In the genomic region with DNA sequence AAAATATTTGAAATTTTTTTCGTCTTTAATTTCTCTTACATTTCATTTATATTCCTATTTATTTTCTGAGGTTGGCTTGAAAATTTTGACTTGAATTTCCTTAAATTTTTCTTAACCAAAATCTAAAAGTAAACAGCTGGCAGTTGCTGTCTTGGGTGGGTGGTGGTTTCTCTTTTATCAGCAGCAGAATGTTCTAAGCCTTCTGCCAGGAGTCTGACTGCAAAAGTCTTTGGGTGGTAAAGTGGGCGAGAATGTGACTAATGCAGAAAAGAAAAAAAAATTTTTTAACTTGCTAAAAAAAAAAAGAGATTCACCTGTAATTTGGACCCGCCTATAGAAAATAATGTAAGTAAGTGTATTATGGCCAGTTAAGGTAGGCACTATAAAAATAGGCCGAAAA, we compare ENCODE assay signal across 11 cellular contexts. TPM values are rescaled to one million over a fixed set of nuclear protein-coding genes. Genes with fewer than 3 reads are reported as not detected.
DNase-seq lines count a peak whose midpoint lies in the region; ATAC-seq, FAIRE-seq and TF ChIP-seq lines count a peak whose summit lies in the region.
"Had no signal": no experiment of that assay in that cellular context is flagged by ENCODE, and none has a peak within 500 bp of the region (broad histone marks: within the 10 kb centered on the region; RNA-seq: fewer than 3 reads in every experiment).

No MANE protein-coding gene starts in this region.

- CTCF ChIA-PET in MCF 10A (lab: Yijun Ruan, JAX) (interaction anchor here (0.7 kb wide), 2 partner anchors 12 to 16 kb away, joined by 4 read pairs; no protein-coding TSS in a partner anchor), endothelial cell of umbilical vein (lab: Charles Lee) (interaction anchor here (0.6 kb wide), 1 partner anchor 70 kb away, joined by 3 read pairs; no protein-coding TSS in a partner anchor)
- CTCF ChIA-PET in activated CD4-positive, alpha-beta memory T cell treated with anti-CD3 and anti-CD28 coated beads, Interleukin-2, amount 10 ng/mL, durations not matched to agents 7 days and 5 days (lab: Charles Lee), result interaction anchor here (1.5 kb wide), 1 partner anchor 73 kb away, joined by 4 read pairs; a partner anchor contains a TSS

- H3K9ac ChIP-seq in endothelial cell of umbilical vein (replicated peaks; ENCODE audit: extremely low read depth, insufficient read depth, low read length), result peak overlapping the region; percentile 40
- peak overlapping the region in 3 of 5 donors; percentile 10 to 32 (median 30) for H3K9ac ChIP-seq in subcutaneous abdominal adipose tissue (ENCODE audit: low read length in 5 of 5)

- dilution Hi-C loops in endothelial cell of umbilical vein (cut with MboI; ENCODE audit: extremely low pct_ligation_motif_present, low sequenced_read_pairs), result no loop called here

- no TSS peak for BruUV-seq in MCF 10A (replicated peaks; lab: Mats Ljungman, UMichigan)
- no TSS peak for BruUV-seq in endothelial cell of umbilical vein (replicated peaks; lab: Mats Ljungman, UMichigan)

- POLR2A ChIA-PET in MCF 10A (lab: Yijun Ruan, JAX), result interaction anchor here (0.6 to 3.5 kb wide), 5 partner anchors 11 to 81 kb away, joined by 3 to 25 read pairs (median 6); a partner anchor contains a TSS
- POLR2A ChIA-PET in activated CD4-positive, alpha-beta memory T cell treated with anti-CD3 and anti-CD28 coated beads, Interleukin-2, amount 10 ng/mL, durations not matched to agents 7 days and 5 days (lab: Charles Lee), result interaction anchor here (1.0 to 2.6 kb wide), 6 partner anchors 11 to 108 kb away, joined by 3 to 19 read pairs (median 3); a partner anchor contains a TSS
- POLR2A ChIA-PET in endothelial cell of umbilical vein (lab: Charles Lee), result no interaction called here

- H3K4me1 Mint-ChIP-seq in MCF 10A (ENCODE audit: insufficient read depth, unreplicated experiment), result peaks cover 25% of the 10 kb centered on the region
- H3K4me1 Mint-ChIP-seq in activated CD4-positive, alpha-beta memory T cell treated with anti-CD3 and anti-CD28 coated beads, Interleukin-2, amount 10 ng/mL, durations not matched to agents 7 days and 5 days, result peaks cover 42% of the 10 kb centered on the region

- peak overlapping the region; percentile 91 for H3K4me3 Mint-ChIP-seq in MCF 10A (ENCODE audit: unreplicated experiment)
- H3K4me3 Mint-ChIP-seq in activated CD4-positive, alpha-beta memory T cell treated with anti-CD3 and anti-CD28 coated beads, Interleukin-2, amount 10 ng/mL, durations not matched to agents 7 days and 5 days, result peak overlapping the region; percentile 94

- H2AFZ ChIP-seq in endothelial cell of umbilical vein (ENCODE audit: low read depth, low read length), result no peak overlapping the region

- TF ChIP-seq POLR2A in breast epithelium (IDR thresholded peaks at IDR 0.05), result no peak
- TF ChIP-seq POLR2A in endothelial cell of umbilical vein (IDR thresholded peaks at IDR 0.05; ENCODE audit: low read depth, low read length), result no peak

- no peak for FAIRE-seq in endothelial cell of umbilical vein (lab: Jason Lieb, UNC)

- peak overlapping the region in 1 of 3 donors; percentile 97 for H3K4me3 ChIP-seq in breast epithelium
- peak overlapping the region in 1 of 3 experiments; percentile 19 for H3K4me3 ChIP-seq in endothelial cell of umbilical vein (replicated peaks in 1 of 3; ENCODE audit: insufficient read depth in 1 of 3, low read depth in 1 of 3, low read length in 3 of 3)
- no peak overlapping the region for H3K4me3 ChIP-seq in subcutaneous abdominal adipose tissue (ENCODE audit: low read depth in 1 of 5, low read length in 5 of 5)

- no peaks in the 10 kb centered on the region for H3K9me3 ChIP-seq in breast epithelium
- no peaks in the 10 kb centered on the region for H3K9me3 ChIP-seq in endothelial cell of umbilical vein (replicated peaks; ENCODE audit: control insufficient read depth, insufficient read depth, low read length)
- H3K9me3 ChIP-seq in subcutaneous abdominal adipose tissue (ENCODE audit: control insufficient read depth in 5 of 5, low read length in 5 of 5), result no peaks in the 10 kb centered on the region

- H3K27me3 Mint-ChIP-seq in MCF 10A (ENCODE audit: insufficient read depth, unreplicated experiment), result no peaks in the 10 kb centered on the region
- H3K27me3 Mint-ChIP-seq in activated CD4-positive, alpha-beta memory T cell treated with anti-CD3 and anti-CD28 coated beads, Interleukin-2, amount 10 ng/mL, durations not matched to agents 7 days and 5 days, result no peaks in the 10 kb centered on the region

- intact Hi-C loops in MCF 10A (cut with micrococcal nuclease), result no loop called here
- intact Hi-C loops in breast epithelium (cut with DNase I; ENCODE audit: low total_unique reads), result no loop called here
- intact Hi-C loops in endothelial cell of umbilical vein (cut with micrococcal nuclease), result no loop called here

- no peak for DNase-seq in MCF 10A (ENCODE audit: unreplicated experiment)
- no peak for DNase-seq in breast epithelium (ENCODE audit: low spot score in 2 of 2)
- no peak for DNase-seq in activated CD4-positive, alpha-beta memory T cell treated with anti-CD3 and anti-CD28 coated beads, Interleukin-2, amount 10 ng/mL, durations not matched to agents 7 days and 5 days
- no peak for DNase-seq in endothelial cell of umbilical vein (ENCODE audit: low read depth, low spot score)
- DNase-seq in DMS79 (lab: John Stamatoyannopoulos, UW), result no peak
- DNase-seq: aorta, COR-L47, SJCRH30 had no signal

- peaks cover 90% of the 10 kb centered on the region for H3K79me2 ChIP-seq in endothelial cell of umbilical vein (ENCODE audit: control insufficient read depth, insufficient read depth, low read length)

- H3K4me1 ChIP-seq in breast epithelium (peaks cover 0 to 9% of the 10 kb centered on the region in 2 donors), endothelial cell of umbilical vein (ENCODE audit: control insufficient read depth, extremely low read depth, insufficient read depth, low read length) (peaks cover 50% of the 10 kb centered on the region), subcutaneous abdominal adipose tissue (ENCODE audit: control insufficient read depth in 5 of 5, insufficient read depth in 5 of 5, low read length in 5 of 5) (peaks cover 6 to 55% (median 44%) of the 10 kb centered on the region in 5 donors)

- no peaks in the 10 kb centered on the region for H3K9me3 Mint-ChIP-seq in MCF 10A (ENCODE audit: unreplicated experiment)
- peaks cover 1% of the 10 kb centered on the region for H3K9me3 Mint-ChIP-seq in activated CD4-positive, alpha-beta memory T cell treated with anti-CD3 and anti-CD28 coated beads, Interleukin-2, amount 10 ng/mL, durations not matched to agents 7 days and 5 days

- peaks cover 5% of the 10 kb centered on the region for H4K20me1 ChIP-seq in endothelial cell of umbilical vein (replicated peaks; ENCODE audit: control insufficient read depth, extremely low read depth, insufficient read depth, low read length)

- peak overlapping the region; percentile 81 for H3K27ac Mint-ChIP-seq in MCF 10A (ENCODE audit: low read depth, unreplicated experiment)
- H3K27ac Mint-ChIP-seq in activated CD4-positive, alpha-beta memory T cell treated with anti-CD3 and anti-CD28 coated beads, Interleukin-2, amount 10 ng/mL, durations not matched to agents 7 days and 5 days, result peak overlapping the region; percentile 94

- H3K4me2 ChIP-seq in endothelial cell of umbilical vein (ENCODE audit: insufficient read depth, low read length), result peak overlapping the region; percentile 90

- H3K27ac ChIP-seq in breast epithelium, result no peak overlapping the region
- peak overlapping the region; percentile 38 for H3K27ac ChIP-seq in endothelial cell of umbilical vein (ENCODE audit: insufficient read depth, low read depth, low read length)
- H3K27ac ChIP-seq in subcutaneous abdominal adipose tissue (ENCODE audit: low read depth, low read length), result no peak overlapping the region
- H3K27ac ChIP-seq: SJCRH30 had no signal

- no peaks in the 10 kb centered on the region for H3K36me3 ChIP-seq in breast epithelium
- no peaks in the 10 kb centered on the region for H3K36me3 ChIP-seq in endothelial cell of umbilical vein (ENCODE audit: control insufficient read depth in 2 of 2, extremely low read depth in 1 of 2, insufficient read depth in 2 of 2, low read length in 2 of 2)
- H3K36me3 ChIP-seq in subcutaneous abdominal adipose tissue (ENCODE audit: control insufficient read depth in 5 of 5, insufficient read depth in 5 of 5, low read length in 5 of 5), result no peaks in the 10 kb centered on the region
- H3K36me3 ChIP-seq: SJCRH30 had no signal

- no peaks in the 10 kb centered on the region for H3K9me1 ChIP-seq in endothelial cell of umbilical vein (replicated peaks; ENCODE audit: control insufficient read depth, extremely low read depth, insufficient read depth, low read length)

- ATAC-seq in GM18520 (IDR thresholded peaks at IDR 0.05; ENCODE audit: unreplicated experiment), result no peak
- no peak for ATAC-seq in GM18511 (IDR thresholded peaks at IDR 0.05; ENCODE audit: unreplicated experiment)

- no peak for TF ChIP-seq CTCF in MCF 10A (IDR thresholded peaks at IDR 0.05; ENCODE audit: unreplicated experiment)
- no peak for TF ChIP-seq CTCF in breast epithelium (IDR thresholded peaks at IDR 0.05)
- TF ChIP-seq CTCF in endothelial cell of umbilical vein (IDR thresholded peaks at IDR 0.05; ENCODE audit: extremely low read depth in 1 of 2, insufficient read depth in 1 of 2, low read depth in 1 of 2, low read length in 2 of 2), result no peak

- no peaks in the 10 kb centered on the region for H3K27me3 ChIP-seq in breast epithelium
- H3K27me3 ChIP-seq in endothelial cell of umbilical vein (ENCODE audit: control insufficient read depth in 2 of 2, insufficient read depth in 2 of 2, low read length in 2 of 2), result no peaks in the 10 kb centered on the region
- H3K27me3 ChIP-seq in subcutaneous abdominal adipose tissue (ENCODE audit: control insufficient read depth in 5 of 5, insufficient read depth in 4 of 5, low read length in 5 of 5), result no peaks in the 10 kb centered on the region
- H3K27me3 ChIP-seq: SJCRH30 had no signal

- H3K36me3 Mint-ChIP-seq in MCF 10A (ENCODE audit: insufficient read depth, unreplicated experiment), result no peaks in the 10 kb centered on the region
- H3K36me3 Mint-ChIP-seq in activated CD4-positive, alpha-beta memory T cell treated with anti-CD3 and anti-CD28 coated beads, Interleukin-2, amount 10 ng/mL, durations not matched to agents 7 days and 5 days (ENCODE audit: low read depth), result peaks cover 41% of the 10 kb centered on the region

RNA-seq across cellular contexts. Expression of a gene that starts 2.5 kb away (rescaled TPM):
- total RNA-seq in MCF 10A (2022) (40.6 and 44.6 TPM in 2 replicates), breast epithelium (100 to 1,000 TPM in 1 of 3 donors, 10 to 100 TPM in 2; 87.8 to 111 (median 92.5) TPM), endothelial cell of umbilical vein (47.3 and 49.3 TPM in 2 replicates)
- 10 to 100 TPM; 85.7 to 87.5 TPM for total RNA-seq in activated CD4-positive, alpha-beta memory T cell treated with anti-CD3 and anti-CD28 coated beads, Interleukin-2, amount 10 ng/mL, durations not matched to agents 7 days and 5 days
- 17.0 and 22.7 TPM in 2 replicates for polyA plus RNA-seq in endothelial cell of umbilical vein
- 26.9 and 28.7 TPM in 2 replicates for polyA plus RNA-seq in endothelial cell of umbilical vein (2011; cell fraction: cytosol; rRNA removed)
- 24.4 and 36.9 TPM in 2 replicates for polyA plus RNA-seq in endothelial cell of umbilical vein (2011; cell fraction: nucleus; rRNA removed)
- polyA plus RNA-seq in endothelial cell of umbilical vein (2012), result 49.4 and 57.1 TPM in 2 replicates
- polyA minus RNA-seq in endothelial cell of umbilical vein, result 20.4 and 27.1 TPM in 2 replicates
- polyA minus RNA-seq in endothelial cell of umbilical vein (2011; cell fraction: cytosol; rRNA and poly(A)+ RNA removed), result 19.2 TPM
- 21.4 and 22.9 TPM in 2 replicates for polyA minus RNA-seq in endothelial cell of umbilical vein (2011; cell fraction: nucleus; rRNA and poly(A)+ RNA removed)

RNA-seq across cellular contexts. Expression of a gene that starts 3.0 kb away (rescaled TPM):
- 64.8 and 67.8 TPM in 2 replicates for total RNA-seq in MCF 10A (2022)
- total RNA-seq in breast epithelium, result 10 to 100 TPM; 20.6 to 23.1 (median 21.9) TPM
- total RNA-seq in activated CD4-positive, alpha-beta memory T cell treated with anti-CD3 and anti-CD28 coated beads, Interleukin-2, amount 10 ng/mL, durations not matched to agents 7 days and 5 days, result 10 to 100 TPM; 44.8 to 45.8 TPM
- 25.5 and 35.9 TPM in 2 replicates for total RNA-seq in endothelial cell of umbilical vein
- 6.1 and 8.7 TPM in 2 replicates for polyA plus RNA-seq in endothelial cell of umbilical vein
- polyA plus RNA-seq in endothelial cell of umbilical vein (2011; cell fraction: cytosol; rRNA removed), result 15.5 and 17.7 TPM in 2 replicates
- 13.8 and 21.8 TPM in 2 replicates for polyA plus RNA-seq in endothelial cell of umbilical vein (2011; cell fraction: nucleus; rRNA removed)
- polyA plus RNA-seq in endothelial cell of umbilical vein (2012), result 28.0 and 53.0 TPM in 2 replicates
- 14.1 and 24.5 TPM in 2 replicates for polyA minus RNA-seq in endothelial cell of umbilical vein
- 70.4 TPM for polyA minus RNA-seq in endothelial cell of umbilical vein (2011; cell fraction: cytosol; rRNA and poly(A)+ RNA removed)
- polyA minus RNA-seq in endothelial cell of umbilical vein (2011; cell fraction: nucleus; rRNA and poly(A)+ RNA removed), result 18.6 and 36.6 TPM in 2 replicates
